8 cellular contexts compared by ENCODE assay signal in the genomic region with DNA sequence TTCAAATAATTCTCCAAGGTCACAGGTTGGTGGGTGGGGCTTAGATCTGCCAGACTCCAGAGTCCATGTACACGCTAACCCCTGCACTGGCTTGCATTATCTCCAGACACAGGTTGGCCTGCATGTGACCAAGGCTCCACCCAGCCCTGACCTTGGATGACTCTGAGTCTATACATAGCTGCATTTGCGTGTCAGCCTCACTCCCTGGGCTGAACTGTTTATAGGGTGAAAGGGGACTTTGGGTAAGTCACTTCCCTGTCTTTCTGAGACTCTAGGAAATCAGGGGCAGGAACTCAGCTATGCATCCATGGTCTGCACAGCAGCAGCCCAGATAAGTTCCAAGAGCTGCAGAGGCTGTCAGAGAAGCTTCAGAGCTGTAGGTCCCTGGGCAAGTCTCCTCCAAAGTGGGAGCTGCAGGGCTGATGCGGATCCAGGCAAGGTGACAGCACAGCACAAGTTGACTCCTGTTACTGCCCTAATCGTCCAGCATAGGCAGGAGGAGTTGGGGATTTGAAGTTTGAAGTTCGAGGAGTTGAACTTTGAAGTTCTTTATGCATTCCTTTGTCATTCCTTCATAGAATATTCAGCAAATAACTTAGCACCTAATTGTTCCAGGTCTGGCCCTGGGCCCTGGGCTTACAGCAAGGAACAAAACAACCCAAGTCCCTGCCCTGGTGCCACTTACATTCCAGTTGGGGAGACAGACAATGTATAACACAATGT. TPM values are rescaled to one million over a fixed set of nuclear protein-coding genes. Genes with fewer than 3 reads are reported as not detected.
DNase-seq lines count a peak whose midpoint lies in the region; ATAC-seq and TF ChIP-seq lines count a peak whose summit lies in the region.

No MANE protein-coding gene starts in this region.

- no peak overlapping the region for H3K4me3 Mint-ChIP-seq in Calu3 (ENCODE audit: low read depth, unreplicated experiment)
- H3K4me3 Mint-ChIP-seq in natural killer cell treated with Interleukin-12 subunit alpha and Interleukin-12 subunit beta and Interleukin-15 and Interleukin-18, amount 100 ng/mL, for 72 hours, result peak overlapping the region; percentile 87

- CTCF ChIA-PET in Calu3 (lab: Charles Lee), result interaction anchor here (0.5 to 1.4 kb wide), 7 partner anchors 8 to 764 kb away, joined by 3 to 6 read pairs (median 3); partner anchors contain the start of gene IRF1

- peak; percentile 60 for DNase-seq in Calu3
- peak; percentile 81 for DNase-seq in NAMALWA (ENCODE audit: low spot score)
- DNase-seq in coronary artery (ENCODE audit: low spot score), result no peak
- DNase-seq in natural killer cell treated with Interleukin-12 subunit alpha and Interleukin-12 subunit beta and Interleukin-15 and Interleukin-18, amount 100 ng/mL, for 72 hours (ENCODE audit: low spot score), result no peak
- DNase-seq in globus pallidus (ENCODE audit: low spot score), result no peak
- DNase-seq in breast epithelium (ENCODE audit: low spot score in 2 of 2), result no peak
- DNase-seq in activated gamma-delta T cell treated with Interleukin-2 at 50 U/mL for 16 hours, result no peak

- H3K4me1 Mint-ChIP-seq in Calu3 (ENCODE audit: low read depth, unreplicated experiment), result peaks cover 60% of the 10 kb centered on the region
- peaks cover 88 to 96% of the 10 kb centered on the region in 2 donors for H3K4me1 Mint-ChIP-seq in natural killer cell treated with Interleukin-12 subunit alpha and Interleukin-12 subunit beta and Interleukin-15 and Interleukin-18, amount 100 ng/mL, for 72 hours (ENCODE audit: low read depth in 2 of 2)

- TF ChIP-seq CTCF in Calu3 (IDR thresholded peaks at IDR 0.05; ENCODE audit: unreplicated experiment) (no peak), coronary artery (IDR thresholded peaks at IDR 0.05) (no peak), breast epithelium (IDR thresholded peaks at IDR 0.05) (no peak)

- ATAC-seq in GM21786 (IDR thresholded peaks at IDR 0.05; ENCODE audit: unreplicated experiment), result peak; percentile 32
- no peak for ATAC-seq in natural killer cell treated with Interleukin-12 subunit alpha and Interleukin-12 subunit beta and Interleukin-15 and Interleukin-18, amount 100 ng/mL, for 72 hours

- no peaks in the 10 kb centered on the region for H3K36me3 Mint-ChIP-seq in Calu3 (ENCODE audit: insufficient read depth, unreplicated experiment)
- H3K36me3 Mint-ChIP-seq in natural killer cell treated with Interleukin-12 subunit alpha and Interleukin-12 subunit beta and Interleukin-15 and Interleukin-18, amount 100 ng/mL, for 72 hours, result peaks cover 25% of the 10 kb centered on the region

- H3K27me3 Mint-ChIP-seq in Calu3 (ENCODE audit: unreplicated experiment), result no peaks in the 10 kb centered on the region
- no peaks in the 10 kb centered on the region for H3K27me3 Mint-ChIP-seq in natural killer cell treated with Interleukin-12 subunit alpha and Interleukin-12 subunit beta and Interleukin-15 and Interleukin-18, amount 100 ng/mL, for 72 hours

- no peak for TF ChIP-seq POLR2A in breast epithelium (IDR thresholded peaks at IDR 0.05)

- H3K4me1 ChIP-seq in breast epithelium, result peaks cover 15 to 28% of the 10 kb centered on the region in 2 donors

- peak overlapping the region; percentile 4 for H3K27ac Mint-ChIP-seq in Calu3 (ENCODE audit: unreplicated experiment)
- peak overlapping the region; percentile 97 to 100 for H3K27ac Mint-ChIP-seq in natural killer cell treated with Interleukin-12 subunit alpha and Interleukin-12 subunit beta and Interleukin-15 and Interleukin-18, amount 100 ng/mL, for 72 hours

- no peak overlapping the region for H3K4me3 ChIP-seq in coronary artery
- no peak overlapping the region for H3K4me3 ChIP-seq in breast epithelium

- no peaks in the 10 kb centered on the region for H3K36me3 ChIP-seq in breast epithelium

- BruUV-seq in Calu3 (replicated peaks; lab: Mats Ljungman, UMichigan), result no TSS peak

- H3K27me3 ChIP-seq in breast epithelium, result no peaks in the 10 kb centered on the region

- no peaks in the 10 kb centered on the region for H3K9me3 Mint-ChIP-seq in Calu3 (ENCODE audit: low read depth, unreplicated experiment)
- no peaks in the 10 kb centered on the region for H3K9me3 Mint-ChIP-seq in natural killer cell treated with Interleukin-12 subunit alpha and Interleukin-12 subunit beta and Interleukin-15 and Interleukin-18, amount 100 ng/mL, for 72 hours

- H3K27ac ChIP-seq in coronary artery (peak overlapping the region; percentile 44 to 63), breast epithelium (peak overlapping the region in 1 of 2 donors; percentile 51)

- intact Hi-C loops in Calu3 (cut with micrococcal nuclease; ENCODE audit: unreplicated experiment) (no loop called here), breast epithelium (cut with DNase I; ENCODE audit: low total_unique reads) (no loop called here)

- H3K9me3 ChIP-seq in breast epithelium, result no peaks in the 10 kb centered on the region

RNA-seq across cellular contexts. Expression of gene SLC22A5, which starts 53.4 kb away (rescaled TPM):
- total RNA-seq in Calu3 (2022) (24.6 and 25.4 TPM in 2 replicates), breast epithelium (10 to 100 TPM in 2 of 3 donors, 1 to 10 TPM in 1; 6.6 to 31.5 (median 23.3) TPM)
- total RNA-seq in natural killer cell treated with Interleukin-12 subunit alpha and Interleukin-12 subunit beta and Interleukin-15 and Interleukin-18, amount 100 ng/mL, for 72 hours, result 1 to 10 TPM; 3.5 to 6.4 TPM

Comparison
In these comparisons a context has a peak if more than half of its experiments do, and no peak if none do; other contexts are left out.
1. DNase-seq: peak in Calu3 (single experiment) and NAMALWA (single experiment); none in coronary artery (single experiment), natural killer cell treated with Interleukin-12 subunit alpha and Interleukin-12 subunit beta and Interleukin-15 and Interleukin-18, amount 100 ng/mL, for 72 hours (single experiment), globus pallidus (single experiment), breast epithelium (0 of 2) and activated gamma-delta T cell treated with Interleukin-2 at 50 U/mL for 16 hours (single experiment).